ENCODE assay signal across 23 cellular contexts in genomic region chr16:58035356-58036170, GRCh38. TPM values are rescaled to one million over a fixed set of nuclear protein-coding genes. Genes with fewer than 3 reads are reported as not detected.
DNase-seq lines count a peak whose midpoint lies in the region; ATAC-seq, FAIRE-seq and TF ChIP-seq lines count a peak whose summit lies in the region.
"Had no signal": no experiment of that assay in that cellular context is flagged by ENCODE, and none has a peak within 500 bp of the region (broad histone marks: within the 10 kb centered on the region; RNA-seq: fewer than 3 reads in every experiment).

No MANE protein-coding gene starts in this region.

- CTCF ChIA-PET in RWPE1 (lab: Yijun Ruan, JAX), result interaction anchor here (0.5 to 0.6 kb wide), 2 partner anchors 9 to 275 kb away, joined by 3 to 5 read pairs; no protein-coding TSS in a partner anchor

- FAIRE-seq in HTR-8/SVneo (lab: Jason Lieb, UNC), result peak; percentile 46
- FAIRE-seq: D721Med had no signal

- WGBS in endodermal cell (ENCODE audit: insufficient coverage in 1 of 2, insufficient read length in 1 of 2), 2 experiments, result 92 to 96% methylated on average over 12 to 14 of the region's 14 CpGs
- 69 to 100% methylated on average over 3 to 10 of the region's 14 CpGs for WGBS in thyroid gland, 2 donors

- TF ChIP-seq CTCF in endodermal cell (conservative IDR thresholded peaks at IDR 0.05), result no peak
- TF ChIP-seq CTCF in thyroid gland (IDR thresholded peaks at IDR 0.05), result no peak
- no peak for TF ChIP-seq CTCF in RWPE1 (conservative IDR thresholded peaks at IDR 0.05; ENCODE audit: low read depth)
- no peak for TF ChIP-seq CTCF in lower lobe of right lung (IDR thresholded peaks at IDR 0.05)

- H3K36me3 ChIP-seq in endodermal cell (ENCODE audit: control insufficient read depth, insufficient read depth, low read length) (peaks cover 35% of the 10 kb centered on the region), thyroid gland (peaks cover 10 to 24% of the 10 kb centered on the region in 2 donors), lower lobe of right lung (peaks cover 17% of the 10 kb centered on the region)
- H3K36me3 ChIP-seq: neutrophil, prostate gland had no signal

- H3K36me3 Mint-ChIP-seq in endodermal cell (ENCODE audit: low read depth), result peaks cover 41% of the 10 kb centered on the region
- H3K36me3 Mint-ChIP-seq: memory B cell had no signal

- POLR2A ChIA-PET in RWPE1 (lab: Yijun Ruan, JAX; ENCODE audit: low non-redundant PET), result no interaction called here

- no peak overlapping the region for H3K9ac ChIP-seq in endodermal cell (ENCODE audit: extremely low read depth, low read length, poor library complexity, severe bottlenecking)

- H3K9me3 ChIP-seq in endodermal cell (ENCODE audit: control insufficient read depth, low read length) (no peaks in the 10 kb centered on the region), thyroid gland (no peaks in the 10 kb centered on the region), lower lobe of right lung (no peaks in the 10 kb centered on the region)
- H3K9me3 ChIP-seq: neutrophil, prostate gland had no signal

- no peak overlapping the region for H3K4me3 Mint-ChIP-seq in endodermal cell
- H3K4me3 Mint-ChIP-seq: HFFc6, memory B cell had no signal

- intact Hi-C loops in thyroid gland (cut with DNase I), result no loop called here
- intact Hi-C loops in lower lobe of right lung (cut with DNase I), result no loop called here

- H3K27ac Mint-ChIP-seq in endodermal cell, result no peak overlapping the region
- H3K27ac Mint-ChIP-seq: HFFc6, memory B cell had no signal

- no peaks in the 10 kb centered on the region for H3K27me3 ChIP-seq in endodermal cell (ENCODE audit: control insufficient read depth, insufficient read depth, low read length, poor library complexity, severe bottlenecking)
- H3K27me3 ChIP-seq in thyroid gland, result no peaks in the 10 kb centered on the region
- H3K27me3 ChIP-seq in lower lobe of right lung (ENCODE audit: low read depth), result no peaks in the 10 kb centered on the region
- H3K27me3 ChIP-seq: dorsolateral prefrontal cortex, neutrophil had no signal

- H3K27me3 Mint-ChIP-seq in endodermal cell (ENCODE audit: insufficient read depth), result no peaks in the 10 kb centered on the region

- no peak overlapping the region for H3K4me3 ChIP-seq in endodermal cell (ENCODE audit: low read length)
- H3K4me3 ChIP-seq in thyroid gland (replicated peaks in 1 of 3), result no peak overlapping the region
- H3K4me3 ChIP-seq in lower lobe of right lung, result no peak overlapping the region
- H3K4me3 ChIP-seq: dorsolateral prefrontal cortex, prostate gland had no signal

- ATAC-seq in lower lobe of right lung, result no peak

- H3K4me1 ChIP-seq in endodermal cell (ENCODE audit: control insufficient read depth, insufficient read depth, low read length) (peaks cover 9% of the 10 kb centered on the region), thyroid gland (peaks cover 55 to 59% of the 10 kb centered on the region in 2 donors), lower lobe of right lung (peaks cover 42% of the 10 kb centered on the region)
- H3K4me1 ChIP-seq: prostate gland had no signal

- H3K4me1 Mint-ChIP-seq in endodermal cell, result peaks cover 17% of the 10 kb centered on the region
- H3K4me1 Mint-ChIP-seq: memory B cell had no signal

- H3K27ac ChIP-seq in endodermal cell (ENCODE audit: low read depth, low read length) (peak overlapping the region; percentile 24), thyroid gland (peak overlapping the region; percentile 33 to 76 (median 38)), RWPE1 (no peak overlapping the region), lower lobe of right lung (no peak overlapping the region)
- H3K27ac ChIP-seq: C4-2B, dorsolateral prefrontal cortex, neutrophil, prostate gland had no signal

- TF ChIP-seq POLR2A in thyroid gland (IDR thresholded peaks at IDR 0.05), result no peak

- no peaks in the 10 kb centered on the region for H3K9me3 Mint-ChIP-seq in endodermal cell
- H3K9me3 Mint-ChIP-seq: HFFc6, memory B cell had no signal

- DNase-seq in SHP77 (lab: John Stamatoyannopoulos, UW) (peak; percentile 34 to 43), SHP77 treated with DMSO at 0.1 percent for 48 hours (lab: John Stamatoyannopoulos, UW) (no peak), HTR-8/SVneo (ENCODE audit: insufficient read length, low spot score) (no peak), endodermal cell (no peak), thyroid gland (peak; percentile 56 to 59), cerebellar nuclear complex (lab: John Stamatoyannopoulos, UW) (no peak), RWPE1 (ENCODE audit: low spot score) (no peak), lower lobe of right lung (no peak)
- DNase-seq: ACHN; activated CD4-positive, alpha-beta T cell treated with anti-CD3 and anti-CD28 coated beads, Interleukin-2, amount 50 U/mL, for 1 hour; activated naive CD4-positive, alpha-beta T cell treated with anti-CD3 and anti-CD28 coated beads, Interleukin-2, amount 50 U/mL, for 16 hours; HFFc6; MM.1S; NCI-H1694; NCI-H2171; NCI-H524 treated with DMSO at 0.1 percent for 48 hours; T-helper 9 cell had no signal

RNA-seq across cellular contexts. Expression of gene MMP15, which starts 10.0 kb away (rescaled TPM):
- total RNA-seq in endodermal cell (100 to 1,000 TPM in 1 of 2 donors, 10 to 100 TPM in 1; 99.8 to 105 TPM), thyroid gland (100 to 1,000 TPM in 1 of 4 donors, 10 to 100 TPM in 3; 36.5 to 105 (median 80.5) TPM), lower lobe of right lung (21.5 TPM)
- polyA plus RNA-seq in endodermal cell (2013, experiment 1 of 2), result 34.0 TPM
- 34.0 TPM for polyA plus RNA-seq in endodermal cell (2013, experiment 2 of 2)

RNA-seq across cellular contexts. Expression of gene USB1, which starts 34.4 kb away (rescaled TPM):
- total RNA-seq in endodermal cell (100 to 1,000 TPM; 139 to 163 TPM), thyroid gland (10 to 100 TPM; 31.4 to 79.0 (median 60.0) TPM), lower lobe of right lung (39.9 TPM)
- 62.2 TPM for polyA plus RNA-seq in endodermal cell (2013, experiment 1 of 2)
- polyA plus RNA-seq in endodermal cell (2013, experiment 2 of 2), result 62.7 TPM

RNA-seq across cellular contexts. Expression of gene ZNF319, which starts 35.1 kb away (rescaled TPM):
- total RNA-seq in endodermal cell, result 10 to 100 TPM in 1 of 2 donors, 1 to 10 TPM in 1; 9.8 to 10.8 TPM
- polyA plus RNA-seq in endodermal cell (2013, experiment 1 of 2), result 11.5 TPM
- polyA plus RNA-seq in endodermal cell (2013, experiment 2 of 2), result 8.2 TPM
- 10 to 100 TPM; 12.1 to 24.0 (median 18.7) TPM for total RNA-seq in thyroid gland
- 11.0 TPM for total RNA-seq in lower lobe of right lung

Comparison
In these comparisons a context has a peak if more than half of its experiments do, and no peak if none do; other contexts are left out.
1. DNase-seq: peak in SHP77 (2 of 2) and thyroid gland (2 of 2); none in SHP77 treated with DMSO at 0.1 percent for 48 hours (single experiment), HTR-8/SVneo (single experiment), endodermal cell (single experiment), cerebellar nuclear complex (0 of 2), RWPE1 (single experiment) and lower lobe of right lung (single experiment).
2. H3K27ac ChIP-seq: peak in endodermal cell (single experiment) and thyroid gland (3 of 3); none in RWPE1 (single experiment) and lower lobe of right lung (single experiment).